29 cellular contexts compared by ENCODE assay signal in genomic region chr16:20960899-20961298, GRCh38.
"Had no signal": no experiment of that assay in that cellular context is flagged by ENCODE, and none has a peak within 500 bp of the region (broad histone marks: within the 10 kb centered on the region; RNA-seq: fewer than 3 reads in every experiment).

No MANE protein-coding gene starts in this region.

- H3K4me1 Mint-ChIP-seq: endodermal cell had no signal

- ATAC-seq: effector memory CD8-positive, alpha-beta T cell; esophagus mucosa; foreskin keratinocyte; gastrocnemius medialis; gastroesophageal sphincter; heart left ventricle; heart right ventricle had no signal

- H3K27ac ChIP-seq: colonic mucosa, coronary artery, dorsolateral prefrontal cortex, epithelial cell of prostate, esophagus muscularis mucosa, esophagus squamous epithelium, foreskin keratinocyte, gastrocnemius medialis, gastroesophageal sphincter, heart left ventricle, heart right ventricle had no signal

- H3K9me3 Mint-ChIP-seq: dendritic cell treated with granulocyte-macrophage colony-stimulating factor and Interleukin-4, amounts not matched to agents 40 ng/mL and 50 ng/mL, for 4 days; effector memory CD8-positive, alpha-beta T cell; endodermal cell had no signal

- H3K9me3 ChIP-seq: colonic mucosa, esophagus muscularis mucosa, esophagus squamous epithelium, gastrocnemius medialis, gastroesophageal sphincter, heart left ventricle, heart right ventricle had no signal

- H3K27me3 ChIP-seq: colonic mucosa, dorsolateral prefrontal cortex, esophagus muscularis mucosa, esophagus squamous epithelium, foreskin keratinocyte, gastrocnemius medialis, gastroesophageal sphincter, heart left ventricle, heart right ventricle had no signal

- H3K4me3 Mint-ChIP-seq: dendritic cell treated with granulocyte-macrophage colony-stimulating factor and Interleukin-4, amounts not matched to agents 40 ng/mL and 50 ng/mL, for 4 days; effector memory CD8-positive, alpha-beta T cell; endodermal cell had no signal

- FAIRE-seq: colon, endometrium, endothelial cell of umbilical vein, frontal cortex had no signal

- H3K27ac Mint-ChIP-seq: dendritic cell treated with granulocyte-macrophage colony-stimulating factor and Interleukin-4, amounts not matched to agents 40 ng/mL and 50 ng/mL, for 4 days; effector memory CD8-positive, alpha-beta T cell; endodermal cell had no signal

- H3K4me1 ChIP-seq: colonic mucosa, esophagus muscularis mucosa, esophagus squamous epithelium, foreskin keratinocyte, gastrocnemius medialis, gastroesophageal sphincter, heart left ventricle, heart right ventricle had no signal

- DNase-seq: colonic mucosa; cortex of kidney; dermis blood vessel endothelial cell; dorsolateral prefrontal cortex; effector CD4-positive, alpha-beta T cell; effector CD8-positive, alpha-beta T cell; effector memory CD4-positive, alpha-beta T cell; effector memory CD8-positive, alpha-beta T cell; endodermal cell; erythroblast; esophagus squamous epithelium; foreskin fibroblast; foreskin keratinocyte; foreskin melanocyte; gastrocnemius medialis; glutamatergic neuron; head of caudate nucleus; heart left ventricle; heart right ventricle had no signal

- H3K36me3 ChIP-seq: colonic mucosa, esophagus muscularis mucosa, esophagus squamous epithelium, gastrocnemius medialis, gastroesophageal sphincter, heart left ventricle, heart right ventricle had no signal

- H3K4me3 ChIP-seq: colonic mucosa, coronary artery, dorsolateral prefrontal cortex, esophagus muscularis mucosa, esophagus squamous epithelium, gastrocnemius medialis, gastroesophageal sphincter, heart left ventricle, heart right ventricle had no signal
